Comparison of ENCODE assay signal across 16 cellular contexts in the genomic region with DNA sequence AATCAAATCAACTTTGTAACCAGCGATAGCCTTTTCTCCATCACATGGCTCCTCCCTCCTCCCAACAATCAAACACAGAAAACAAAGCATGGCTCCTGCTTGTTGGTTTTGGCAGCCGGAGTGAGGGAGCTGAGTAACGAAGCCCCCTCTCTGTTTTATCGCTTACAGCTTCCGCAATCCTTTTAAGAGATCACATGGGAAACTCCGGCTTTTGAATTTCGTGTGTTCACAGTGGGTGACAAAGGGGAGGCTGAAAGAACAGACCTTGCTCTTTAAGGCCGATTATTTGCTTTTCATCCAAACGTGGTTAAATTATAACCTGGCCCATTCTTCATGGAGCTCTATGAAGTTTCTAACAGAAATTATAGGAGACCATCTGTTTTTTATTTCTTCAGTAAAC.
A peak's percentile ranks its signal among the peaks of the same experiment; 100 is the strongest.
DNase-seq lines count a peak whose midpoint lies in the region; ATAC-seq and TF ChIP-seq lines count a peak whose summit lies in the region.
"Had no signal": no experiment of that assay in that cellular context is flagged by ENCODE, and none has a peak within 500 bp of the region (broad histone marks: within the 10 kb centered on the region; RNA-seq: fewer than 3 reads in every experiment).

No MANE protein-coding gene starts in this region.

- DNase-seq in DMS153 treated with DMSO at 0.1 percent for 48 hours (lab: John Stamatoyannopoulos, UW; ENCODE audit: unreplicated experiment) (peak; percentile 99), NCI-H1930 (lab: John Stamatoyannopoulos, UW) (peak; percentile 30 to 55), NCI-H82 treated with DMSO at 0.1 percent for 48 hours (lab: John Stamatoyannopoulos, UW; ENCODE audit: unreplicated experiment) (peak; percentile 83), mucosa of gallbladder (ENCODE audit: low spot score) (peak; percentile 58), RPMI8226 (no peak), transverse colon (no peak)
- no peak for DNase-seq in stimulated activated naive CD8-positive, alpha-beta T cell treated with anti-CD3 and anti-CD28 coated beads, Interleukin-15, amount 100 ng/mL, for 72 hours
- DNase-seq: aorta, dorsolateral prefrontal cortex, psoas muscle, T-helper 2 cell, upper lobe of right lung had no signal

- peaks cover 0 to 6% of the 10 kb centered on the region in 2 donors for H3K9me3 Mint-ChIP-seq in stimulated activated naive CD8-positive, alpha-beta T cell treated with anti-CD3 and anti-CD28 coated beads, Interleukin-15, amount 100 ng/mL, for 72 hours

- no peak overlapping the region for H3K27ac Mint-ChIP-seq in stimulated activated naive CD8-positive, alpha-beta T cell treated with anti-CD3 and anti-CD28 coated beads, Interleukin-15, amount 100 ng/mL, for 72 hours
- H3K27ac Mint-ChIP-seq: mesothelial cell of epicardium had no signal

- H3K4me1 Mint-ChIP-seq in stimulated activated naive CD8-positive, alpha-beta T cell treated with anti-CD3 and anti-CD28 coated beads, Interleukin-15, amount 100 ng/mL, for 72 hours = no peaks in the 10 kb centered on the region
- H3K4me1 Mint-ChIP-seq: mesothelial cell of epicardium had no signal

- no peak for TF ChIP-seq EP300 in transverse colon (IDR thresholded peaks at IDR 0.05; ENCODE audit: low read depth)

- TF ChIP-seq CTCF in transverse colon (IDR thresholded peaks at IDR 0.05) = no peak

- 37 to 63% methylated on average over 9 of the region's 9 CpGs for WGBS in transverse colon (ENCODE audit: low coverage in 1 of 2), 2 donors

- no peak for ATAC-seq in stimulated activated naive CD8-positive, alpha-beta T cell treated with anti-CD3 and anti-CD28 coated beads, Interleukin-15, amount 100 ng/mL, for 72 hours
- ATAC-seq in HG03135 (IDR thresholded peaks at IDR 0.05; ENCODE audit: unreplicated experiment) = no peak
- ATAC-seq: GM12878, Panc1, psoas muscle, upper lobe of right lung had no signal

- H3K27ac ChIP-seq in transverse colon = no peak overlapping the region
- H3K27ac ChIP-seq: dorsolateral prefrontal cortex, psoas muscle, upper lobe of right lung had no signal

- no peaks in the 10 kb centered on the region for H3K27me3 Mint-ChIP-seq in stimulated activated naive CD8-positive, alpha-beta T cell treated with anti-CD3 and anti-CD28 coated beads, Interleukin-15, amount 100 ng/mL, for 72 hours

- H3K4me3 Mint-ChIP-seq in stimulated activated naive CD8-positive, alpha-beta T cell treated with anti-CD3 and anti-CD28 coated beads, Interleukin-15, amount 100 ng/mL, for 72 hours = no peak overlapping the region
- H3K4me3 Mint-ChIP-seq: mesothelial cell of epicardium had no signal

- H3K4me1 ChIP-seq in transverse colon = peaks cover 0 to 3% (median 0%) of the 10 kb centered on the region in 4 donors
- H3K4me1 ChIP-seq: psoas muscle, upper lobe of right lung had no signal

- intact Hi-C loops in transverse colon (cut with DNase I; ENCODE audit: low total_unique reads) = no loop called here

- no peaks in the 10 kb centered on the region for H3K36me3 ChIP-seq in transverse colon
- H3K36me3 ChIP-seq: upper lobe of right lung had no signal

- H3K9me3 ChIP-seq in transverse colon = no peaks in the 10 kb centered on the region
- H3K9me3 ChIP-seq: psoas muscle, upper lobe of right lung had no signal

- in situ Hi-C loops in transverse colon (cut with MboI; ENCODE audit: low pct_ligation_motif_present in 1 of 4, low pct_unique_long_range_greater_than_20kb in 1 of 4, low sequenced_read_pairs in 3 of 4) = no loop called here

- H3K27me3 ChIP-seq in transverse colon = no peaks in the 10 kb centered on the region
- H3K27me3 ChIP-seq: dorsolateral prefrontal cortex, upper lobe of right lung had no signal

- H3K4me3 ChIP-seq in transverse colon = no peak overlapping the region
- H3K4me3 ChIP-seq: GM12878, psoas muscle, upper lobe of right lung had no signal

- no peak for TF ChIP-seq POLR2A in transverse colon (IDR thresholded peaks at IDR 0.05)

Comparison
In these comparisons a context has a peak if more than half of its experiments do, and no peak if none do; other contexts are left out.
1. DNase-seq: peak in DMS153 treated with DMSO at 0.1 percent for 48 hours (single experiment), NCI-H1930 (2 of 2), NCI-H82 treated with DMSO at 0.1 percent for 48 hours (single experiment) and mucosa of gallbladder (single experiment); none in stimulated activated naive CD8-positive, alpha-beta T cell treated with anti-CD3 and anti-CD28 coated beads, Interleukin-15, amount 100 ng/mL, for 72 hours (0 of 2), RPMI8226 (single experiment) and transverse colon (single experiment).